ENCODE assay signal across 8 cellular contexts in genomic region chr19:9785367-9786331, GRCh38. TPM values are rescaled to one million over a fixed set of nuclear protein-coding genes. Genes with fewer than 3 reads are reported as not detected.
DNase-seq lines count a peak whose midpoint lies in the region; ATAC-seq and TF ChIP-seq lines count a peak whose summit lies in the region.

No MANE protein-coding gene starts in this region.

- ATAC-seq in HG03442 (IDR thresholded peaks at IDR 0.05; ENCODE audit: unreplicated experiment) = peak; percentile 66

- H3K36me3 ChIP-seq in duodenal mucosa (ENCODE audit: control insufficient read depth in 1 of 2, insufficient read depth in 2 of 2, low read length in 2 of 2) = no peaks in the 10 kb centered on the region

- H3K4me1 ChIP-seq in duodenal mucosa (ENCODE audit: control insufficient read depth in 1 of 2, insufficient read depth in 2 of 2, low read length in 2 of 2) = no peaks in the 10 kb centered on the region

- TF ChIP-seq CTCF in lower leg skin (IDR thresholded peaks at IDR 0.05) = no peak

- WGBS in lower leg skin, 2 donors = 1 to 4% methylated on average over 54 to 70 of the region's 74 CpGs

- no peaks in the 10 kb centered on the region for H3K27me3 Mint-ChIP-seq in activated CD4-positive, alpha-beta memory T cell treated with anti-CD3 and anti-CD28 coated beads, Interleukin-2, amount 10 ng/mL, durations not matched to agents 7 days and 5 days

- no peaks in the 10 kb centered on the region for H3K9me3 ChIP-seq in duodenal mucosa (ENCODE audit: control insufficient read depth in 1 of 2, low read length in 2 of 2)

- TF ChIP-seq POLR2A in GM19193 (IDR thresholded peaks at IDR 0.05; ENCODE audit: extremely low read depth, insufficient read depth, insufficient read length) (peak; percentile 62), lower leg skin (IDR thresholded peaks at IDR 0.05) (peak in 1 of 2 donors; percentile 44)

- peak overlapping the region; percentile 98 for H3K27ac ChIP-seq in duodenal mucosa (ENCODE audit: low read depth, low read length)

- POLR2A ChIA-PET in activated CD4-positive, alpha-beta memory T cell treated with anti-CD3 and anti-CD28 coated beads, Interleukin-2, amount 10 ng/mL, durations not matched to agents 7 days and 5 days (lab: Charles Lee) = no interaction called here

- H3K27ac Mint-ChIP-seq in activated CD4-positive, alpha-beta memory T cell treated with anti-CD3 and anti-CD28 coated beads, Interleukin-2, amount 10 ng/mL, durations not matched to agents 7 days and 5 days = peak overlapping the region; percentile 84

- H3K4me3 ChIP-seq in duodenal mucosa (ENCODE audit: low read depth in 1 of 2, low read length in 2 of 2) (peak overlapping the region; percentile 74 to 78), lower leg skin (ENCODE audit: low read depth, poor library complexity, severe bottlenecking) (peak overlapping the region; percentile 55)

- intact Hi-C loops in lower leg skin (cut with DNase I; ENCODE audit: low total_unique reads) = loop anchor here (10.0 kb wide), 2 partner anchors 191 to 581 kb away; no protein-coding TSS in a partner anchor

- H3K4me1 Mint-ChIP-seq in activated CD4-positive, alpha-beta memory T cell treated with anti-CD3 and anti-CD28 coated beads, Interleukin-2, amount 10 ng/mL, durations not matched to agents 7 days and 5 days = peaks cover 26% of the 10 kb centered on the region

- peak overlapping the region; percentile 84 for H3K4me3 Mint-ChIP-seq in activated CD4-positive, alpha-beta memory T cell treated with anti-CD3 and anti-CD28 coated beads, Interleukin-2, amount 10 ng/mL, durations not matched to agents 7 days and 5 days

- peaks cover 2% of the 10 kb centered on the region for H3K9me3 Mint-ChIP-seq in activated CD4-positive, alpha-beta memory T cell treated with anti-CD3 and anti-CD28 coated beads, Interleukin-2, amount 10 ng/mL, durations not matched to agents 7 days and 5 days

- CTCF ChIA-PET in activated CD4-positive, alpha-beta memory T cell treated with anti-CD3 and anti-CD28 coated beads, Interleukin-2, amount 10 ng/mL, durations not matched to agents 7 days and 5 days (lab: Charles Lee) = no interaction called here

- peak overlapping the region; percentile 74 to 77 for H3K9ac ChIP-seq in duodenal mucosa (ENCODE audit: low read depth in 1 of 2, low read length in 2 of 2)

- DNase-seq in AG20443 (ENCODE audit: low spot score) (peak; percentile 97), NCI-H748 treated with DMSO at 0.1 percent for 48 hours (lab: John Stamatoyannopoulos, UW) (peak; percentile 89), lower leg skin (ENCODE audit: low spot score in 2 of 2) (peak; percentile 96 to 99)
- peak; percentile 96 for DNase-seq in activated CD4-positive, alpha-beta memory T cell treated with anti-CD3 and anti-CD28 coated beads, Interleukin-2, amount 10 ng/mL, durations not matched to agents 7 days and 5 days
- peak; percentile 97 for DNase-seq in stimulated activated CD4-positive, alpha-beta T cell treated with anti-CD3 and anti-CD28 coated beads, Interleukin-4, amount 100 ng/mL, for 4 hours

- no peaks in the 10 kb centered on the region for H3K27me3 ChIP-seq in duodenal mucosa (ENCODE audit: control insufficient read depth in 1 of 2, insufficient read depth in 2 of 2, low read length in 2 of 2)

- H3K36me3 Mint-ChIP-seq in activated CD4-positive, alpha-beta memory T cell treated with anti-CD3 and anti-CD28 coated beads, Interleukin-2, amount 10 ng/mL, durations not matched to agents 7 days and 5 days (ENCODE audit: low read depth) = no peaks in the 10 kb centered on the region

RNA-seq across cellular contexts. Expression of gene ZNF846, which starts 17.1 kb away (rescaled TPM):
- 1 to 10 TPM; 6.5 to 6.7 TPM for total RNA-seq in activated CD4-positive, alpha-beta memory T cell treated with anti-CD3 and anti-CD28 coated beads, Interleukin-2, amount 10 ng/mL, durations not matched to agents 7 days and 5 days
- total RNA-seq in lower leg skin = 10 to 100 TPM in 2 of 4 donors, 1 to 10 TPM in 2; 8.7 to 15.5 (median 10.4) TPM

RNA-seq across cellular contexts. Expression of gene FBXL12, which starts 33.2 kb away (rescaled TPM):
- total RNA-seq in activated CD4-positive, alpha-beta memory T cell treated with anti-CD3 and anti-CD28 coated beads, Interleukin-2, amount 10 ng/mL, durations not matched to agents 7 days and 5 days = 10 to 100 TPM; 18.3 to 20.6 TPM
- total RNA-seq in lower leg skin = 10 to 100 TPM; 13.8 to 28.7 (median 23.5) TPM

RNA-seq across cellular contexts. Expression of gene UBL5, which starts 42.1 kb away (rescaled TPM):
- total RNA-seq in activated CD4-positive, alpha-beta memory T cell treated with anti-CD3 and anti-CD28 coated beads, Interleukin-2, amount 10 ng/mL, durations not matched to agents 7 days and 5 days = 100 to 1,000 TPM; 339 to 372 TPM
- 100 to 1,000 TPM; 339 to 596 (median 390) TPM for total RNA-seq in lower leg skin

RNA-seq across cellular contexts. Expression of gene PIN1, which starts 49.5 kb away (rescaled TPM):
- 10 to 100 TPM; 96.0 to 97.0 TPM for total RNA-seq in activated CD4-positive, alpha-beta memory T cell treated with anti-CD3 and anti-CD28 coated beads, Interleukin-2, amount 10 ng/mL, durations not matched to agents 7 days and 5 days
- 10 to 100 TPM; 67.8 to 97.7 (median 79.6) TPM for total RNA-seq in lower leg skin

Comparison
In these comparisons a context has a peak if more than half of its experiments do, and no peak if none do; other contexts are left out.
1. Peak in every context shown above with its lines: DNase-seq, ATAC-seq, H3K4me3 ChIP-seq and H3K27ac ChIP-seq.